1 cellular context compared by ENCODE assay signal in genomic region chr17:69235338-69236058, GRCh38.
TF ChIP-seq lines count a peak whose summit lies in the region.

No MANE protein-coding gene starts in this region.

TF ChIP-seq in GM23338, 12 proteins besides CTCF, POLR2A, EP300 and RAD21 (continued from another document):
- no peak for TF ChIP-seq ETS1 (IDR thresholded peaks at IDR 0.05)
- TF ChIP-seq REST (IDR thresholded peaks at IDR 0.05; ENCODE audit: unreplicated experiment), result no peak
- TF ChIP-seq EZH2 (IDR thresholded peaks at IDR 0.05; ENCODE audit: low read depth, unreplicated experiment), result no peak
- TF ChIP-seq ZNF331 (CRISPR knock-in tag; IDR thresholded peaks at IDR 0.05; ENCODE audit: low read depth), result no peak
